Comparison of ENCODE assay signal across 1 cellular context in the genomic region with DNA sequence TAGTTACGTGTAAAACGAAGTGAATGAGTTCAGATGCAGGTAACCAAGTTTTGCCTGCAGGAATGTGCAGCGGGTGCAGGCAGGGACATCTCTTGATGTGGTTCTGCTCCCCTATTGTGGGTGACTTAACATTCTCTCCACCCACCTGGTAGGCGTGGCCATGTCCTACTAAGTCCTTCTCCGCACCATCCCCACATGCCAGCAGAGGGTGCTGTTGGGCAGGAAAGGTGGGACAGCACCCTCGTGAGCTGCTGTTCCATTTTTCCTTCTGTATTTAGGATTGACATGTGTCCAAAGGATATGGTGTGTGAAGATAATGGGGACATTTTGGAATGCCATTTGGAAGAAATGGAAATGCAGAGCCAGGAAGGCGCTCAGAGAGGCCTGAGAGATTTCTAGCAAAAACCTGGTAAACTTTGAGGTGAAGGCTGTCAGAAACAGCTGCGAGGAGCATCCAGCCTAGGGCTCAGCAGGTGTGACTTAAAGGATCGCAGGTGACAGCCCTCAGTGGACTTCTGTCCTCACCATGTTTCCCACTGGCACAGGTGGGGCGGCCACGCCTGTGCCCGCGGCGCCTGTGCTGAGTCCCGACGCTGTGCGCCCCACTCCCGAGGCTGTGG.
TF ChIP-seq lines count a peak whose summit lies in the region.

No MANE protein-coding gene starts in this region.

TF ChIP-seq in K562, 482 proteins besides CTCF, POLR2A, EP300 and RAD21 (continued from another document):
- TF ChIP-seq, protein P1, sequence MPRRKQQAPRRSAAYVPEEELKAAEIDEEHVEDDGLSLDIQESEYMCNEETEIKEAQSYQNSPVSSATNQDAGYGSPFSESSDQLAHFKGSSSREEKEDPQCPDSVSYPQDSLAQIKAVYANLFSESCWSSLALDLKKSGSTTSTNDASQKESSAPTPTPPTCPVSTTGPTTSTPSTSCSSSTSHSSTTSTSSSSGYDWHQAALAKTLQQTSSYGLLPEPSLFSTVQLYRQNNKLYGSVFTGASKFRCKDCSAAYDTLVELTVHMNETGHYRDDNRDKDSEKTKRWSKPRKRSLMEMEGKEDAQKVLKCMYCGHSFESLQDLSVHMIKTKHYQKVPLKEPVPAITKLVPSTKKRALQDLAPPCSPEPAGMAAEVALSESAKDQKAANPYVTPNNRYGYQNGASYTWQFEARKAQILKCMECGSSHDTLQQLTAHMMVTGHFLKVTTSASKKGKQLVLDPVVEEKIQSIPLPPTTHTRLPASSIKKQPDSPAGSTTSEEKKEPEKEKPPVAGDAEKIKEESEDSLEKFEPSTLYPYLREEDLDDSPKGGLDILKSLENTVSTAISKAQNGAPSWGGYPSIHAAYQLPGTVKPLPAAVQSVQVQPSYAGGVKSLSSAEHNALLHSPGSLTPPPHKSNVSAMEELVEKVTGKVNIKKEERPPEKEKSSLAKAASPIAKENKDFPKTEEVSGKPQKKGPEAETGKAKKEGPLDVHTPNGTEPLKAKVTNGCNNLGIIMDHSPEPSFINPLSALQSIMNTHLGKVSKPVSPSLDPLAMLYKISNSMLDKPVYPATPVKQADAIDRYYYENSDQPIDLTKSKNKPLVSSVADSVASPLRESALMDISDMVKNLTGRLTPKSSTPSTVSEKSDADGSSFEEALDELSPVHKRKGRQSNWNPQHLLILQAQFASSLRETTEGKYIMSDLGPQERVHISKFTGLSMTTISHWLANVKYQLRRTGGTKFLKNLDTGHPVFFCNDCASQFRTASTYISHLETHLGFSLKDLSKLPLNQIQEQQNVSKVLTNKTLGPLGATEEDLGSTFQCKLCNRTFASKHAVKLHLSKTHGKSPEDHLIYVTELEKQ (CRISPR knock-in tag; IDR thresholded peaks at IDR 0.05), result no peak
- no peak for TF ChIP-seq KDM4B (IDR thresholded peaks at IDR 0.05; ENCODE audit: borderline replicate concordance in 2 of 2, low read depth in 1 of 2)
- no peak for TF ChIP-seq SIRT6 (IDR thresholded peaks at IDR 0.05; ENCODE audit: low read depth, low read length)
- TF ChIP-seq KLF13 (tag; IDR thresholded peaks at IDR 0.05; ENCODE audit: borderline replicate concordance, low read depth), result no peak
